Comparison of ENCODE assay signal across 5 cellular contexts in the genomic region with DNA sequence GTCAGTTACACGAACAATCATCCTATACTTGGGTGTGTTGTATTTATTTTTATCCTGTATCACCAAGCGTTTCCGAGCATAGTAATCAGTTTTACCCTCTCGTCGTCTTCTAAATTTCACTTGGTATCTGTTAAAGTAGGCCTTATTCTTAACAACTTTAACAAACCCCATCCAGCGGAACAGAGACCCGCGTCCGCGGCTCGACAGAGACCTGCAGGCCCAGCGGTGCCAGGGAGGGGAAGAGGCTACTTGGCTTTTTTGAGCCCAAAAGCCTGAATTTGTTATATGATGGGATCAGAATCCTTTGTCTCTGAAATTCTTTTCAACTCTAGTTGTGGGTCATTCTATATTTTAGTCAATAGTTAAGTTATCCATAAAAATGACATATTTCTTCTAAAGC. TPM values are rescaled to one million over a fixed set of nuclear protein-coding genes. Genes with fewer than 3 reads are reported as not detected.
"Had no signal": no experiment of that assay in that cellular context is flagged by ENCODE, and none has a peak within 500 bp of the region (broad histone marks: within the 10 kb centered on the region; RNA-seq: fewer than 3 reads in every experiment).

No MANE protein-coding gene starts in this region.

- H3K4me3 Mint-ChIP-seq: IgD-negative memory B cell had no signal

- DNase-seq: IMR-90 had no signal

- H3K4me3 ChIP-seq: K562 had no signal

- H3K27ac Mint-ChIP-seq: IgD-negative memory B cell had no signal

- ATAC-seq: HepG2, K562 had no signal

- H3K27ac ChIP-seq: HL-60 had no signal

- H3K36me3 Mint-ChIP-seq: IgD-negative memory B cell had no signal

RNA-seq across cellular contexts. Expression of gene A4GALT, which starts 56.5 kb away (rescaled TPM):
- polyA plus RNA-seq: IgD-negative memory B cell had no signal
